Comparison of ENCODE assay signal across 11 cellular contexts in genomic region chr16:8571061-8571596, GRCh38. TPM values are rescaled to one million over a fixed set of nuclear protein-coding genes. Genes with fewer than 3 reads are reported as not detected.
DNase-seq lines count a peak whose midpoint lies in the region; ATAC-seq and TF ChIP-seq lines count a peak whose summit lies in the region.
"Had no signal": no experiment of that assay in that cellular context is flagged by ENCODE, and none has a peak within 500 bp of the region (broad histone marks: within the 10 kb centered on the region; RNA-seq: fewer than 3 reads in every experiment).

No MANE protein-coding gene starts in this region.

- ATAC-seq in GM21423 (IDR thresholded peaks at IDR 0.05; ENCODE audit: unreplicated experiment) (no peak), left lobe of liver (no peak)

- H3K27me3 Mint-ChIP-seq in HFFc6 (ENCODE audit: insufficient read depth): peaks cover 3% of the 10 kb centered on the region; the same call in 1 of the 2 replicates

- H3K4me3 Mint-ChIP-seq in HFFc6: peak overlapping the region; percentile 73

- H3K9me3 Mint-ChIP-seq in HFFc6: no peaks in the 10 kb centered on the region

- H3K4me1 Mint-ChIP-seq in HFFc6 (ENCODE audit: low read depth): peaks cover 30% of the 10 kb centered on the region

- H3K27ac Mint-ChIP-seq in HFFc6: peak overlapping the region; percentile 93

- no peaks in the 10 kb centered on the region for H3K36me3 Mint-ChIP-seq in HFFc6 (ENCODE audit: low read depth)

- DNase-seq in AG08395 (ENCODE audit: low spot score): peak; percentile 54
- DNase-seq in HFFc6: peak; percentile 65
- DNase-seq in amniotic epithelial cell (ENCODE audit: low read depth): peak; percentile 48
- DNase-seq in kidney glomerular epithelial cell (lab: John Stamatoyannopoulos, UW): peak; percentile 42
- no peak for DNase-seq in left lobe of liver (ENCODE audit: low spot score)
- no peak for DNase-seq in middle frontal gyrus (ENCODE audit: extremely low spot score, low spot score)
- DNase-seq in GM13977 (ENCODE audit: low spot score): no peak
- DNase-seq: dorsolateral prefrontal cortex, NCI-H510A treated with DMSO at 0.1 percent for 48 hours had no signal

- no peak for TF ChIP-seq CTCF in HFFc6 (IDR thresholded peaks at IDR 0.05)
- no peak for TF ChIP-seq CTCF in GM13977 (IDR thresholded peaks at IDR 0.05; ENCODE audit: extremely low read depth, insufficient read depth, missing control alignments)

- in situ Hi-C loops in GM13977 (cut with MboI; ENCODE audit: low pct_unique_long_range_greater_than_20kb, low sequenced_read_pairs, unreplicated experiment): loop anchor here (25.0 kb wide), 2 partner anchors 216 to 566 kb away; partner anchors contain the start of genes PMM2 and TMEM186

RNA-seq across cellular contexts. Expression of gene TMEM114, which starts 19.2 kb away (rescaled TPM):
- total RNA-seq in HFFc6 (2021; fragmentation: NEBNext Ultra II Directional; extraction: Animal tissue kit (Norgen Biotek cat#: 25700)): not detected
- not detected for total RNA-seq in left lobe of liver
- total RNA-seq: Daoy had no signal

RNA-seq across cellular contexts. Expression of gene METTL22, which starts 50.4 kb away (rescaled TPM):
- 10 to 100 TPM; 33.5 to 38.0 (median 36.0) TPM for total RNA-seq in HFFc6 (2021; fragmentation: NEBNext Ultra II Directional; extraction: Animal tissue kit (Norgen Biotek cat#: 25700))
- total RNA-seq in left lobe of liver: 14.9 TPM

Comparison
In these comparisons a context has a peak if more than half of its experiments do, and no peak if none do; other contexts are left out.
1. DNase-seq: peak in AG08395 (single experiment), HFFc6 (single experiment), amniotic epithelial cell (single experiment) and kidney glomerular epithelial cell (single experiment); none in left lobe of liver (single experiment), middle frontal gyrus (single experiment) and GM13977 (single experiment).